In the genomic region with DNA sequence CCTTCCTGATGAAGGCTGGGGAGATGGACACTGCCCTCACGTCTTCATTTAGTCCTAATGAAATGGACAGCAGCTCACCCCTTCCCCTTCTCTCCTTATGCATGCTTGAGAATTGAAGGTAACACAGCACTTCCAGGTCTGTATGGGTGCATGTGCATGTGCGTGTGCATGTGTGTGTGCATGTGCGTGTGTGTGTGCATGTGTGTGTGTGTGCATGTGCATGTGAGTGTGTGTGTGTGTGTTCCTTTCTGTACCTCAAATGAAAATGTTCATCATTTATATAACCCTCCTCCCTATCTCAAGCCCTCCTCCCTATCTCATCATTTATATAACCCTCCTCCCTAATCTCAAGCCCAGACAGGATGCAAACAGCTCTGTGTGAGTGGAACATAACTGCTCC, we compare ENCODE assay signal across 22 cellular contexts.
A peak's percentile ranks its signal among the peaks of the same experiment; 100 is the strongest.
DNase-seq lines count a peak whose midpoint lies in the region; ATAC-seq, FAIRE-seq and TF ChIP-seq lines count a peak whose summit lies in the region.
"Had no signal": no experiment of that assay in that cellular context is flagged by ENCODE, and none has a peak within 500 bp of the region (broad histone marks: within the 10 kb centered on the region; RNA-seq: fewer than 3 reads in every experiment).

No MANE protein-coding gene starts in this region.

- WGBS in HepG2 (ENCODE audit: low lambda C conversion rate), result 0% methylated on average over 3 of the region's 3 CpGs
- 93% methylated on average over 2 of the region's 3 CpGs for WGBS in right lobe of liver (ENCODE audit: insufficient coverage, low coverage, low lambda C conversion rate, missing lambda C conversion rate)
- no CpG with 5 or more reads among the region's 3 CpGs for WGBS in neuronal stem cell (ENCODE audit: extremely low coverage in 2 of 2, insufficient read length in 2 of 2, insufficient replicate concordance in 1 of 2), 2 donors

- no peaks in the 10 kb centered on the region for H3K4me1 ChIP-seq in HepG2 (ENCODE audit: insufficient read depth, low read length)
- H3K4me1 ChIP-seq in right lobe of liver, result no peaks in the 10 kb centered on the region
- no peaks in the 10 kb centered on the region for H3K4me1 ChIP-seq in neuronal stem cell (ENCODE audit: control insufficient read depth in 2 of 2, insufficient read depth in 1 of 2, low read depth in 1 of 2, low read length in 2 of 2)
- H3K4me1 ChIP-seq: BLaER1, Caco-2 had no signal

- H3K27ac ChIP-seq in HepG2 (ENCODE audit: extremely low read length, insufficient read depth, low read length), result no peak overlapping the region
- H3K27ac ChIP-seq in right lobe of liver, result no peak overlapping the region
- no peak overlapping the region for H3K27ac ChIP-seq in neuronal stem cell (replicated peaks; ENCODE audit: low read length)
- H3K27ac ChIP-seq: 22Rv1, BLaER1, C4-2B had no signal

- TF ChIP-seq POLR2A in HepG2 (IDR thresholded peaks at IDR 0.05; ENCODE audit: insufficient read depth in 1 of 2, low read depth in 2 of 2, low read length in 2 of 2) (no peak), right lobe of liver (IDR thresholded peaks at IDR 0.05) (no peak)

- TF ChIP-seq CTCF in HepG2 (CRISPR knock-in tag; IDR thresholded peaks at IDR 0.05) (no peak), right lobe of liver (IDR thresholded peaks at IDR 0.05) (no peak)

- H3K9me3 ChIP-seq in HepG2 (ENCODE audit: low read length), result no peaks in the 10 kb centered on the region
- no peaks in the 10 kb centered on the region for H3K9me3 ChIP-seq in right lobe of liver
- H3K9me3 ChIP-seq in neuronal stem cell (replicated peaks in 1 of 2; ENCODE audit: control insufficient read depth in 2 of 2, insufficient read depth in 1 of 2, low read depth in 1 of 2, low read length in 2 of 2), result peaks cover 0 to 3% of the 10 kb centered on the region in 2 donors
- H3K9me3 ChIP-seq: BLaER1, Caco-2 had no signal

- H3K14ac ChIP-seq in neuronal stem cell (ENCODE audit: low read length), result peak overlapping the region; percentile 44

- no peaks in the 10 kb centered on the region for H3K27me3 Mint-ChIP-seq in memory B cell
- H3K27me3 Mint-ChIP-seq: B cell; CD4-positive, CD25-positive, alpha-beta regulatory T cell had no signal

- no peak overlapping the region for H4K8ac ChIP-seq in neuronal stem cell (ENCODE audit: low read depth, low read length)

- H4K91ac ChIP-seq in neuronal stem cell (ENCODE audit: low read depth, low read length, poor library complexity), result no peak overlapping the region

- H3K4ac ChIP-seq in neuronal stem cell (ENCODE audit: low read length), result no peak overlapping the region

- peaks cover 8% of the 10 kb centered on the region for H3K4me1 Mint-ChIP-seq in memory B cell
- H3K4me1 Mint-ChIP-seq: CD4-positive, CD25-positive, alpha-beta regulatory T cell had no signal

- no peaks in the 10 kb centered on the region for H3K36me3 Mint-ChIP-seq in memory B cell
- H3K36me3 Mint-ChIP-seq: CD4-positive, CD25-positive, alpha-beta regulatory T cell; CD8-positive, alpha-beta T cell had no signal

- in situ Hi-C loops in HepG2 (cut with HindIII; ENCODE audit: extremely low pct_ligation_motif_present, low pct_unique_long_range_greater_than_20kb), result no loop called here

- H3K79me2 ChIP-seq in HepG2 (ENCODE audit: insufficient read depth, low read length), result no peaks in the 10 kb centered on the region

- H3K4me3 ChIP-seq in HepG2 (replicated peaks in 1 of 3; ENCODE audit: insufficient read depth in 1 of 3, low read depth in 2 of 3, low read length in 3 of 3) (no peak overlapping the region), right lobe of liver (no peak overlapping the region), neuronal stem cell (ENCODE audit: low read length in 2 of 2) (peak overlapping the region in 1 of 2 donors; percentile 71)
- H3K4me3 ChIP-seq: BLaER1 had no signal

- H2AK5ac ChIP-seq in neuronal stem cell (ENCODE audit: low read depth, low read length), result no peak overlapping the region

- H3K23ac ChIP-seq in neuronal stem cell (ENCODE audit: low read depth, low read length, poor library complexity), result no peak overlapping the region

- no peak for TF ChIP-seq RAD21 in HepG2 (CRISPR knock-in tag; IDR thresholded peaks at IDR 0.05)

- no peak for FAIRE-seq in HepG2 (lab: Jason Lieb, UNC)
- FAIRE-seq: A204.1, G401.6, GM12892, H54 had no signal

- peak overlapping the region; percentile 43 for H3K27ac Mint-ChIP-seq in memory B cell
- H3K27ac Mint-ChIP-seq: B cell; CD4-positive, CD25-positive, alpha-beta regulatory T cell; CD8-positive, alpha-beta T cell had no signal

- ATAC-seq in HepG2, result no peak
- ATAC-seq in right lobe of liver, result no peak
- no peak for ATAC-seq in memory B cell (ENCODE audit: low read depth)
- ATAC-seq: CD8-positive, alpha-beta T cell had no signal

- POLR2A ChIA-PET in HepG2 (lab: Yijun Ruan, JAX), result no interaction called here

- intact Hi-C loops in HepG2 (cut with micrococcal nuclease; ENCODE audit: unreplicated experiment), result no loop called here
- intact Hi-C loops in right lobe of liver (cut with DNase I), result no loop called here

- no peak overlapping the region for H3K4me3 Mint-ChIP-seq in memory B cell
- H3K4me3 Mint-ChIP-seq: B cell; CD4-positive, CD25-positive, alpha-beta regulatory T cell; CD8-positive, alpha-beta T cell had no signal

- H2AFZ ChIP-seq in HepG2 (ENCODE audit: low read length), result no peak overlapping the region
- no peak overlapping the region for H2AFZ ChIP-seq in neuronal stem cell (ENCODE audit: low read length)

- no peak overlapping the region for H2BK12ac ChIP-seq in neuronal stem cell (ENCODE audit: low read length)

- no peaks in the 10 kb centered on the region for H3K79me1 ChIP-seq in neuronal stem cell (ENCODE audit: low read depth, low read length)

- H3K4me2 ChIP-seq in HepG2 (ENCODE audit: low read depth, low read length), result no peak overlapping the region
- H3K4me2 ChIP-seq in neuronal stem cell (ENCODE audit: insufficient read depth, low read length, poor library complexity, severe bottlenecking), result no peak overlapping the region
- H3K4me2 ChIP-seq: BLaER1 had no signal

- CTCF ChIA-PET in HepG2 (lab: Yijun Ruan, JAX; ENCODE audit: low intra/inter-chr PET ratio, low total read pairs), result no interaction called here

- no peak overlapping the region for H3K18ac ChIP-seq in neuronal stem cell (ENCODE audit: low read length)

- no TSS peak for BruUV-seq in HepG2 (replicated peaks; lab: Mats Ljungman, UMichigan)

- no peak overlapping the region for H2BK15ac ChIP-seq in neuronal stem cell (ENCODE audit: low read length)

- no peak overlapping the region for H3K9ac ChIP-seq in HepG2 (ENCODE audit: insufficient read depth, low read depth, low read length)
- peak overlapping the region; percentile 30 for H3K9ac ChIP-seq in neuronal stem cell (ENCODE audit: low read depth, low read length, poor library complexity)
- H3K9ac ChIP-seq: BLaER1 had no signal

- H2BK120ac ChIP-seq in neuronal stem cell (ENCODE audit: low read depth, low read length), result no peak overlapping the region

- H4K20me1 ChIP-seq in HepG2 (ENCODE audit: insufficient read depth, low read length), result no peaks in the 10 kb centered on the region
- H4K20me1 ChIP-seq: BLaER1 had no signal

- no peak for TF ChIP-seq EP300 in HepG2 (IDR thresholded peaks at IDR 0.05; ENCODE audit: low read depth in 2 of 2, low read length in 2 of 2)
- no peak for TF ChIP-seq EP300 in HepG2 (CRISPR knock-in tag; IDR thresholded peaks at IDR 0.05; ENCODE audit: borderline replicate concordance)

- no peaks in the 10 kb centered on the region for H3K27me3 ChIP-seq in HepG2 (ENCODE audit: control insufficient read depth in 1 of 2, insufficient read depth in 2 of 2, low read length in 2 of 2)
- no peaks in the 10 kb centered on the region for H3K27me3 ChIP-seq in right lobe of liver
- peaks cover 0 to 3% (median 0%) of the 10 kb centered on the region in 3 experiments for H3K27me3 ChIP-seq in neuronal stem cell (ENCODE audit: control insufficient read depth in 3 of 3, insufficient read depth in 3 of 3, low read depth in 1 of 3, low read length in 3 of 3)
- H3K27me3 ChIP-seq: BLaER1 had no signal

- H3K36me3 ChIP-seq in HepG2 (replicated peaks in 1 of 2; ENCODE audit: control insufficient read depth in 1 of 2, insufficient read depth in 2 of 2, low read length in 2 of 2), result no peaks in the 10 kb centered on the region
- no peaks in the 10 kb centered on the region for H3K36me3 ChIP-seq in right lobe of liver
- no peaks in the 10 kb centered on the region for H3K36me3 ChIP-seq in neuronal stem cell (replicated peaks in 1 of 2; ENCODE audit: control insufficient read depth in 2 of 2, insufficient read depth in 2 of 2, low read length in 2 of 2)
- H3K36me3 ChIP-seq: BLaER1 had no signal

- H2BK5ac ChIP-seq in neuronal stem cell (ENCODE audit: low read length), result no peak overlapping the region

- DNase-seq in HepG2 (ENCODE audit: low spot score) (no peak), right lobe of liver (no peak), memory B cell (ENCODE audit: low spot score in 2 of 2) (no peak), neuronal stem cell (ENCODE audit: low spot score) (no peak), NCI-H524 treated with DMSO at 0.1 percent for 48 hours (lab: John Stamatoyannopoulos, UW) (no peak), NCI-H2196 (lab: John Stamatoyannopoulos, UW; ENCODE audit: unreplicated experiment) (no peak), amniotic stem cell (lab: John Stamatoyannopoulos, UW) (no peak)
- DNase-seq: Caco-2; CD4-positive, CD25-positive, alpha-beta regulatory T cell; CD8-positive, alpha-beta T cell; DMS153; DND-41; GOT3; HCEC 1CT had no signal

- H3K9me3 Mint-ChIP-seq in memory B cell, result no peaks in the 10 kb centered on the region

TF ChIP-seq in HepG2, 621 proteins besides CTCF, POLR2A, EP300 and RAD21:
- TF ChIP-seq MNT (IDR thresholded peaks at IDR 0.05) (peak; percentile 88), AGO1 (IDR thresholded peaks at IDR 0.05; ENCODE audit: low read depth, low read length, poor library complexity, severe bottlenecking) (no peak)
